ENCODE assay signal across 9 cellular contexts in genomic region chr1:37476087-37476452, GRCh38. TPM values are rescaled to one million over a fixed set of nuclear protein-coding genes. Genes with fewer than 3 reads are reported as not detected.
DNase-seq lines count a peak whose midpoint lies in the region; ATAC-seq and TF ChIP-seq lines count a peak whose summit lies in the region.
"Had no signal": no experiment of that assay in that cellular context is flagged by ENCODE, and none has a peak within 500 bp of the region (broad histone marks: within the 10 kb centered on the region; RNA-seq: fewer than 3 reads in every experiment).

No MANE protein-coding gene starts in this region.

- peaks cover 3 to 89% (median 82%) of the 10 kb centered on the region in 4 donors for H3K4me1 ChIP-seq in tibial nerve

- TF ChIP-seq POLR2A in lower leg skin (IDR thresholded peaks at IDR 0.05) (no peak), tibial nerve (IDR thresholded peaks at IDR 0.05) (no peak)

- H3K36me3 ChIP-seq in tibial nerve, result peaks cover 0 to 22% (median 0%) of the 10 kb centered on the region in 3 donors

- H3K9me3 ChIP-seq in tibial nerve, result no peaks in the 10 kb centered on the region

- H3K9me3 Mint-ChIP-seq in activated naive CD8-positive, alpha-beta T cell treated with anti-CD3 and anti-CD28 coated beads for 36 hours, result no peaks in the 10 kb centered on the region

- H3K4me3 Mint-ChIP-seq in activated naive CD8-positive, alpha-beta T cell treated with anti-CD3 and anti-CD28 coated beads for 36 hours, result peak overlapping the region; percentile 97

- H3K4me1 Mint-ChIP-seq in activated naive CD8-positive, alpha-beta T cell treated with anti-CD3 and anti-CD28 coated beads for 36 hours, result peaks cover 46% of the 10 kb centered on the region

- TF ChIP-seq EP300 in tibial nerve (IDR thresholded peaks at IDR 0.05), result no peak

- no peak for TF ChIP-seq CTCF in lower leg skin (IDR thresholded peaks at IDR 0.05)
- no peak for TF ChIP-seq CTCF in tibial nerve (IDR thresholded peaks at IDR 0.05)

- 38 to 40% methylated on average over 9 of the region's 9 CpGs for WGBS in lower leg skin, 2 donors
- 74 to 82% methylated on average over 9 of the region's 9 CpGs for WGBS in tibial nerve, 2 donors

- no peak for ATAC-seq in HG03097 (IDR thresholded peaks at IDR 0.05; ENCODE audit: low FRiP score, unreplicated experiment)

- H3K4me3 ChIP-seq in lower leg skin (ENCODE audit: low read depth, poor library complexity, severe bottlenecking) (peak overlapping the region; percentile 57), tibial nerve (peak overlapping the region; percentile 72 to 93 (median 84))

- no peaks in the 10 kb centered on the region for H3K27me3 Mint-ChIP-seq in activated naive CD8-positive, alpha-beta T cell treated with anti-CD3 and anti-CD28 coated beads for 36 hours

- H3K27ac Mint-ChIP-seq in activated naive CD8-positive, alpha-beta T cell treated with anti-CD3 and anti-CD28 coated beads for 36 hours, result peak overlapping the region; percentile 99

- intact Hi-C loops in lower leg skin (cut with DNase I; ENCODE audit: low total_unique reads), result no loop called here

- peaks cover 56% of the 10 kb centered on the region for H3K36me3 Mint-ChIP-seq in activated naive CD8-positive, alpha-beta T cell treated with anti-CD3 and anti-CD28 coated beads for 36 hours

- no peaks in the 10 kb centered on the region for H3K27me3 ChIP-seq in tibial nerve

- H3K27ac ChIP-seq in tibial nerve, result peak overlapping the region; percentile 69 to 98 (median 97)

- DNase-seq in activated effector memory CD4-positive, alpha-beta T cell treated with anti-CD3 and anti-CD28 coated beads, Interleukin-2, amount 50 U/mL, for 16 hours, result peak; percentile 62
- no peak for DNase-seq in activated effector memory CD4-positive, alpha-beta T cell treated with Interleukin-2 at 50 U/mL for 16 hours
- DNase-seq in activated naive CD8-positive, alpha-beta T cell treated with anti-CD3 and anti-CD28 coated beads for 36 hours, result no peak
- peak in 1 of 2 donors; percentile 72 for DNase-seq in lower leg skin (ENCODE audit: low spot score in 2 of 2)
- no peak for DNase-seq in tibial nerve (ENCODE audit: low spot score in 2 of 2)
- no peak for DNase-seq in NCI-H526 treated with DMSO at 0.1 percent for 48 hours (lab: John Stamatoyannopoulos, UW)
- no peak for DNase-seq in cortex of kidney (lab: John Stamatoyannopoulos, UW)
- DNase-seq: stimulated activated CD8-positive, alpha-beta memory T cell treated with anti-CD3 and anti-CD28 coated beads, Interleukin-4, amount 100 ng/mL, for 48 hours had no signal

RNA-seq across cellular contexts. Expression of gene ZC3H12A, which starts 1.7 kb away (rescaled TPM):
- total RNA-seq in activated naive CD8-positive, alpha-beta T cell treated with anti-CD3 and anti-CD28 coated beads for 36 hours, result 10 to 100 TPM; 29.2 to 29.4 TPM
- 10 to 100 TPM; 36.0 to 42.9 (median 39.0) TPM for total RNA-seq in lower leg skin
- 10 to 100 TPM in 3 of 4 donors, 1 to 10 TPM in 1; 7.9 to 15.7 (median 10.9) TPM for total RNA-seq in tibial nerve

RNA-seq across cellular contexts. Expression of gene MEAF6, which starts 38.5 kb away (rescaled TPM):
- 10 to 100 TPM; 78.3 to 83.3 TPM for total RNA-seq in activated naive CD8-positive, alpha-beta T cell treated with anti-CD3 and anti-CD28 coated beads for 36 hours
- 10 to 100 TPM; 55.7 to 94.2 (median 77.8) TPM for total RNA-seq in lower leg skin
- 10 to 100 TPM; 33.3 to 59.4 (median 40.3) TPM for total RNA-seq in tibial nerve
